Comparison of ENCODE assay signal across 15 cellular contexts in the genomic region with DNA sequence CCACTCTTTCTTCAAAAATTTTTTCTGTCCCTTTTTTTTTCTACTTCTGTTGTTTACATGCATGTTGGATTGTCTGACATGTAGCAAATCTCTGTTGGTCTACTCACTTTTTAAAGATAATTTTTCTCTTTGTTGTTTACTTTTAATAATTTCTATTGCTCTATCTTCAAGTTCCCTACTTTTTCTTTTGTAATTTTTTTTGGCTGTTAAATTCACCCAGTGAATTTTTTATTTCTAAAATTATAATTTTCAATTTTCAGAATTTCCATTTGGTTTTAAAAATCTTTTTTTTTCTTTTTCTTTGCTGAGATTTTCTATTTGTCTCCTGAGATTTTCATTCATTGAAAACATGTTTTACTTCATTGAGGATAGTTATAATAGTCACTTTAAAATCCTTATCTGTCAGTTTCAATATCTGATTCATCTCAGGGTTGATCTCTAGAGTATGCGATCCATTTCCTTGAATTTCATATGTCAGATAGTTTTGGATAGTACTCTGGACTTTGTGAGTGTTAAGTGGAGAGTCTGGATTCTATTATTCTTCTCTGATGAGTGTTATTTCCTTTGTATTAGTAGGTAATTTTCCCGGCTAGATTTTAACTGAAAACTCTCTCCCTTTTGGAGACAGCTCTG. TPM values are rescaled to one million over a fixed set of nuclear protein-coding genes. Genes with fewer than 3 reads are reported as not detected.
DNase-seq lines count a peak whose midpoint lies in the region; ATAC-seq, FAIRE-seq and TF ChIP-seq lines count a peak whose summit lies in the region.
"Had no signal": no experiment of that assay in that cellular context is flagged by ENCODE, and none has a peak within 500 bp of the region (broad histone marks: within the 10 kb centered on the region; RNA-seq: fewer than 3 reads in every experiment).

No MANE protein-coding gene starts in this region.

- peak overlapping the region; percentile 100; the same call in 1 of the 2 replicates for H3K27ac ChIP-seq in PC-9
- no peak overlapping the region for H3K27ac ChIP-seq in pancreas

- intact Hi-C loops in activated CD8-positive, alpha-beta T cell treated with anti-CD3 and anti-CD28 coated beads for 36 hours (cut with micrococcal nuclease), result no loop called here
- intact Hi-C loops in PC-9 (cut with micrococcal nuclease; ENCODE audit: unreplicated experiment), result loop anchor here (5.0 kb wide), 1 partner anchor 108 kb away; no protein-coding TSS in a partner anchor
- intact Hi-C loops in pancreas (cut with DNase I), result no loop called here

- H3K27me3 ChIP-seq in PC-9 (ENCODE audit: insufficient read depth, low read depth), result no peaks in the 10 kb centered on the region
- peaks cover 0 to 3% (median 0%) of the 10 kb centered on the region in 4 donors for H3K27me3 ChIP-seq in pancreas
- H3K27me3 ChIP-seq: tibial artery had no signal

- 75 to 79% methylated on average over 2 of the region's 2 CpGs for WGBS in pancreas, 2 donors

- H3K36me3 ChIP-seq in PC-9 (ENCODE audit: low read depth), result peaks cover 8% of the 10 kb centered on the region
- H3K36me3 ChIP-seq in pancreas, result no peaks in the 10 kb centered on the region

- H3K9me2 ChIP-seq in PC-9 (ENCODE audit: insufficient read depth), result no peaks in the 10 kb centered on the region

- no TSS peak for BruUV-seq in PC-9 (replicated peaks; lab: Mats Ljungman, UMichigan)

- H3K9me3 Mint-ChIP-seq in activated CD8-positive, alpha-beta T cell treated with anti-CD3 and anti-CD28 coated beads for 36 hours, result peaks cover 3% of the 10 kb centered on the region
- H3K9me3 Mint-ChIP-seq in activated CD8-positive, alpha-beta T cell treated with anti-CD3 and anti-CD28 coated beads, Interleukin-2, amount 10 ng/mL, durations not matched to agents 7 days and 5 days (ENCODE audit: insufficient read depth), result no peaks in the 10 kb centered on the region
- no peaks in the 10 kb centered on the region for H3K9me3 Mint-ChIP-seq in central memory CD8-positive, alpha-beta T cell

- 0 out of 2 replicates have a peak overlapping the region, but pooled peaks have one; percentile 99 for H3K4me2 ChIP-seq in PC-9

- no peaks in the 10 kb centered on the region for H4K20me1 ChIP-seq in PC-9 (ENCODE audit: insufficient read depth)

- no peak for TF ChIP-seq CTCF in activated CD8-positive, alpha-beta T cell treated with anti-CD3 and anti-CD28 coated beads for 36 hours (IDR thresholded peaks at IDR 0.05)
- TF ChIP-seq CTCF in PC-9 (conservative IDR thresholded peaks at IDR 0.05) (no peak), pancreas (IDR thresholded peaks at IDR 0.05) (no peak)

- peaks cover 14% of the 10 kb centered on the region; the same call in 1 of the 2 replicates for H3F3A ChIP-seq in PC-9 (ENCODE audit: insufficient read depth, low read depth)

- H3K9me3 ChIP-seq in PC-9 (ENCODE audit: insufficient read depth, low read depth), result no peaks in the 10 kb centered on the region
- H3K9me3 ChIP-seq in pancreas, result no peaks in the 10 kb centered on the region
- H3K9me3 ChIP-seq: tibial artery had no signal

- peak overlapping the region; percentile 98 for H3K27ac Mint-ChIP-seq in activated CD8-positive, alpha-beta T cell treated with anti-CD3 and anti-CD28 coated beads for 36 hours
- H3K27ac Mint-ChIP-seq in activated CD8-positive, alpha-beta T cell treated with anti-CD3 and anti-CD28 coated beads, Interleukin-2, amount 10 ng/mL, durations not matched to agents 7 days and 5 days, result no peak overlapping the region
- no peak overlapping the region for H3K27ac Mint-ChIP-seq in central memory CD8-positive, alpha-beta T cell (ENCODE audit: low read depth)

- peaks cover 11% of the 10 kb centered on the region for H3K27me3 Mint-ChIP-seq in activated CD8-positive, alpha-beta T cell treated with anti-CD3 and anti-CD28 coated beads for 36 hours
- peaks cover 31% of the 10 kb centered on the region for H3K27me3 Mint-ChIP-seq in activated CD8-positive, alpha-beta T cell treated with anti-CD3 and anti-CD28 coated beads, Interleukin-2, amount 10 ng/mL, durations not matched to agents 7 days and 5 days (ENCODE audit: low read depth)
- peaks cover 11% of the 10 kb centered on the region for H3K27me3 Mint-ChIP-seq in central memory CD8-positive, alpha-beta T cell

- peak overlapping the region; percentile 15 for H3K4me3 Mint-ChIP-seq in activated CD8-positive, alpha-beta T cell treated with anti-CD3 and anti-CD28 coated beads for 36 hours
- no peak overlapping the region for H3K4me3 Mint-ChIP-seq in activated CD8-positive, alpha-beta T cell treated with anti-CD3 and anti-CD28 coated beads, Interleukin-2, amount 10 ng/mL, durations not matched to agents 7 days and 5 days
- H3K4me3 Mint-ChIP-seq in central memory CD8-positive, alpha-beta T cell, result peak overlapping the region; percentile 18

- H3K4me1 Mint-ChIP-seq in activated CD8-positive, alpha-beta T cell treated with anti-CD3 and anti-CD28 coated beads for 36 hours (ENCODE audit: low read depth), result peaks cover 30% of the 10 kb centered on the region
- H3K4me1 Mint-ChIP-seq in activated CD8-positive, alpha-beta T cell treated with anti-CD3 and anti-CD28 coated beads, Interleukin-2, amount 10 ng/mL, durations not matched to agents 7 days and 5 days (ENCODE audit: low read depth), result peaks cover 30% of the 10 kb centered on the region
- H3K4me1 Mint-ChIP-seq in central memory CD8-positive, alpha-beta T cell, result peaks cover 31% of the 10 kb centered on the region

- H3K4me1 ChIP-seq in PC-9 (replicated peaks; ENCODE audit: insufficient read depth), result peaks cover 31% of the 10 kb centered on the region
- H3K4me1 ChIP-seq in pancreas, result peaks cover 0 to 17% (median 16%) of the 10 kb centered on the region in 3 donors

- ATAC-seq in activated CD8-positive, alpha-beta T cell treated with anti-CD3 and anti-CD28 coated beads for 36 hours, result no peak
- ATAC-seq in activated CD8-positive, alpha-beta T cell treated with anti-CD3 and anti-CD28 coated beads, Interleukin-2, amount 10 ng/mL, durations not matched to agents 7 days and 5 days, result no peak
- no peak for ATAC-seq in central memory CD8-positive, alpha-beta T cell (replicated peaks; ENCODE audit: extremely low read depth, poor library complexity, severe bottlenecking)
- ATAC-seq in pancreas, result no peak
- ATAC-seq: activated naive CD4-positive, alpha-beta T cell treated with anti-CD3 and anti-CD28 coated beads, Interleukin-2, amount 50 U/mL, for 72 hours had no signal

- peaks cover 17% of the 10 kb centered on the region for H3K36me3 Mint-ChIP-seq in activated CD8-positive, alpha-beta T cell treated with anti-CD3 and anti-CD28 coated beads for 36 hours (ENCODE audit: low read depth)
- peaks cover 18% of the 10 kb centered on the region for H3K36me3 Mint-ChIP-seq in activated CD8-positive, alpha-beta T cell treated with anti-CD3 and anti-CD28 coated beads, Interleukin-2, amount 10 ng/mL, durations not matched to agents 7 days and 5 days (ENCODE audit: low read depth)
- peaks cover 8% of the 10 kb centered on the region for H3K36me3 Mint-ChIP-seq in central memory CD8-positive, alpha-beta T cell (ENCODE audit: insufficient read depth)

- peaks cover 32% of the 10 kb centered on the region for H3K79me2 ChIP-seq in PC-9 (ENCODE audit: low read depth)

- POLR2A ChIA-PET in activated CD8-positive, alpha-beta T cell treated with anti-CD3 and anti-CD28 coated beads for 36 hours (lab: Charles Lee), result interaction anchor here (0.7 to 2.9 kb wide), 2 partner anchors 12 to 95 kb away, joined by 3 to 41 read pairs; a partner anchor contains a TSS
- POLR2A ChIA-PET in activated CD8-positive, alpha-beta T cell treated with anti-CD3 and anti-CD28 coated beads, Interleukin-2, amount 10 ng/mL, durations not matched to agents 7 days and 5 days (lab: Charles Lee), result interaction anchor here (2.2 kb wide), 1 partner anchor 94 kb away, joined by 8 read pairs; no protein-coding TSS in a partner anchor
- POLR2A ChIA-PET in PC-9 (lab: Charles Lee; ENCODE audit: unreplicated experiment), result interaction anchor here (0.5 kb wide), 1 partner anchor 107 kb away, joined by 4 read pairs; no protein-coding TSS in a partner anchor

- H2AFZ ChIP-seq in PC-9, result peak overlapping the region; percentile 92; the same call in 1 of the 2 replicates

- CTCF ChIA-PET in activated CD8-positive, alpha-beta T cell treated with anti-CD3 and anti-CD28 coated beads for 36 hours (lab: Charles Lee), result interaction anchor here (1.1 kb wide), 1 partner anchor 134 kb away, joined by 4 read pairs; no protein-coding TSS in a partner anchor
- CTCF ChIA-PET in activated CD8-positive, alpha-beta T cell treated with anti-CD3 and anti-CD28 coated beads, Interleukin-2, amount 10 ng/mL, durations not matched to agents 7 days and 5 days (lab: Charles Lee), result interaction anchor here (1.1 to 2.1 kb wide), 2 partner anchors 94 to 395 kb away, joined by 3 to 6 read pairs; no protein-coding TSS in a partner anchor
- CTCF ChIA-PET in PC-9 (lab: Charles Lee), result interaction anchor here (0.6 kb wide), 1 partner anchor 100 kb away, joined by 5 read pairs; no protein-coding TSS in a partner anchor

- no peak for DNase-seq in activated CD8-positive, alpha-beta T cell treated with anti-CD3 and anti-CD28 coated beads for 36 hours
- no peak for DNase-seq in activated CD8-positive, alpha-beta T cell treated with anti-CD3 and anti-CD28 coated beads, Interleukin-2, amount 10 ng/mL, durations not matched to agents 7 days and 5 days
- no peak for DNase-seq in PC-9
- DNase-seq in central memory CD8-positive, alpha-beta T cell (ENCODE audit: low spot score in 2 of 2), result no peak
- DNase-seq in pancreas, result no peak
- DNase-seq in NCI-H524 treated with DMSO at 0.1 percent for 48 hours (lab: John Stamatoyannopoulos, UW), result no peak
- no peak for DNase-seq in COLO668 (lab: John Stamatoyannopoulos, UW; ENCODE audit: unreplicated experiment)
- DNase-seq in kidney glomerular epithelial cell (lab: John Stamatoyannopoulos, UW), result no peak
- DNase-seq: activated CD4-positive, alpha-beta T cell treated with anti-CD3 and anti-CD28 coated beads, Interleukin-2, amount 50 U/mL, for 1 hour; DMS53; NCI-H1105; stimulated activated CD4-positive, alpha-beta T cell treated with anti-CD3 and anti-CD28 coated beads, Interleukin-12 subunit alpha, Interleukin-12 subunit beta, amount 100 ng/mL, for 4 hours; tibial artery had no signal

- H3K4me3 ChIP-seq in PC-9, result no peak overlapping the region
- H3K4me3 ChIP-seq in pancreas, result no peak overlapping the region
- H3K4me3 ChIP-seq: lung had no signal

- FAIRE-seq in pancreas (lab: Jason Lieb, UNC), result peak; percentile 23

RNA-seq across cellular contexts. Expression of a gene that starts 1.6 kb away (rescaled TPM):
- total RNA-seq in activated CD8-positive, alpha-beta T cell treated with anti-CD3 and anti-CD28 coated beads for 36 hours, result 10 to 100 TPM; 48.2 to 49.1 TPM
- 10 to 100 TPM; 45.1 to 48.7 TPM for total RNA-seq in activated CD8-positive, alpha-beta T cell treated with anti-CD3 and anti-CD28 coated beads, Interleukin-2, amount 10 ng/mL, durations not matched to agents 7 days and 5 days
- total RNA-seq in PC-9 (2021) (46.0 and 52.0 TPM in 2 replicates), pancreas (10 to 100 TPM in 2 of 6 donors, 1 to 10 TPM in 4; 5.8 to 15.4 (median 9.8) TPM)
- 10 to 100 TPM in 1 of 2 donors, 1 to 10 TPM in 1; 10.0 to 13.6 TPM for polyA plus RNA-seq in pancreas

RNA-seq across cellular contexts. Expression of a gene that starts 12.4 kb away (rescaled TPM):
- 1 to 10 TPM; 1.3 to 1.4 TPM for total RNA-seq in activated CD8-positive, alpha-beta T cell treated with anti-CD3 and anti-CD28 coated beads for 36 hours
- under 1 TPM; 0.08 to 0.10 TPM for total RNA-seq in activated CD8-positive, alpha-beta T cell treated with anti-CD3 and anti-CD28 coated beads, Interleukin-2, amount 10 ng/mL, durations not matched to agents 7 days and 5 days
- 0.44 and 0.58 TPM in 2 replicates for total RNA-seq in PC-9 (2021)
- total RNA-seq in pancreas, result 1 to 10 TPM; 1.0 to 3.2 (median 1.6) TPM
- 1 to 10 TPM; 1.3 to 3.2 TPM for polyA plus RNA-seq in pancreas
